In genomic region chr5:141427783-141428426, GRCh38 we compare ENCODE assay signal across 23 cellular contexts. TPM values are rescaled to one million over a fixed set of nuclear protein-coding genes. Genes with fewer than 3 reads are reported as not detected.
"Had no signal": no experiment of that assay in that cellular context is flagged by ENCODE, and none has a peak within 500 bp of the region (broad histone marks: within the 10 kb centered on the region; RNA-seq: fewer than 3 reads in every experiment).

No MANE protein-coding gene starts in this region.

- H3K36me3 ChIP-seq: gastrocnemius medialis, prostate gland, thoracic aorta, upper lobe of right lung had no signal

- H3K27ac ChIP-seq: gastrocnemius medialis, heart right ventricle, left ventricle myocardium inferior, prostate gland, thoracic aorta, upper lobe of right lung had no signal

- ATAC-seq: activated CD8-positive, alpha-beta T cell treated with anti-CD3 and anti-CD28 coated beads, Interleukin-2, amount 10 ng/mL, durations not matched to agents 7 days and 5 days; gastrocnemius medialis; naive thymus-derived CD8-positive, alpha-beta T cell; right cardiac atrium; stimulated activated naive CD8-positive, alpha-beta T cell treated with anti-CD3 and anti-CD28 coated beads, Interleukin-15, amount 100 ng/mL, for 72 hours; upper lobe of right lung had no signal

- H3K9me3 ChIP-seq: gastrocnemius medialis had no signal

- H3K4me3 Mint-ChIP-seq: activated B cell treated with CpG ODN at 0.5 μM for 24 hours; activated CD4-positive, alpha-beta T cell treated with anti-CD3 and anti-CD28 coated beads, Interleukin-2, amount 10 ng/mL, durations not matched to agents 24 days and 14 days; activated CD8-positive, alpha-beta T cell treated with anti-CD3 and anti-CD28 coated beads, Interleukin-2, amount 10 ng/mL, durations not matched to agents 7 days and 5 days; activated T-cell treated with anti-CD3 and anti-CD28 coated beads, Interleukin-2, amount 50 U/mL, for 24 hours; brain; immature natural killer cell; stimulated activated naive CD8-positive, alpha-beta T cell treated with anti-CD3 and anti-CD28 coated beads, Interleukin-15, amount 100 ng/mL, for 72 hours had no signal

- H3K4me1 ChIP-seq: prostate gland, upper lobe of right lung had no signal

- H3K4me3 ChIP-seq: gastrocnemius medialis, heart right ventricle, left ventricle myocardium inferior, prostate gland, thoracic aorta, upper lobe of right lung had no signal

- DNase-seq: activated B cell treated with CpG ODN at 0.5 μM for 24 hours; activated CD8-positive, alpha-beta T cell treated with anti-CD3 and anti-CD28 coated beads, Interleukin-2, amount 10 ng/mL, durations not matched to agents 7 days and 5 days; activated naive CD4-positive, alpha-beta T cell treated with Interleukin-2 at 50 U/mL for 16 hours; activated T-cell treated with anti-CD3 and anti-CD28 coated beads, Interleukin-2, amount 50 U/mL, for 24 hours; central memory CD4-positive, alpha-beta T cell; gastrocnemius medialis; heart right ventricle; immature natural killer cell; kidney glomerular epithelial cell; left ventricle myocardium inferior; naive thymus-derived CD8-positive, alpha-beta T cell; nucleus accumbens; small intestine; stimulated activated CD4-positive, alpha-beta T cell treated with anti-CD3 and anti-CD28 coated beads, Interleukin-15, amount 100 ng/mL, for 24 hours; stimulated activated CD4-positive, alpha-beta T cell treated with anti-CD3 and anti-CD28 coated beads, Interleukin-2, amount 100 ng/mL, for 48 hours; stimulated activated naive CD8-positive, alpha-beta T cell treated with anti-CD3 and anti-CD28 coated beads, Interleukin-15, amount 100 ng/mL, for 72 hours; upper lobe of right lung had no signal

- H3K27me3 ChIP-seq: gastrocnemius medialis, upper lobe of right lung had no signal

- H3K27ac Mint-ChIP-seq: activated B cell treated with CpG ODN at 0.5 μM for 24 hours; activated CD4-positive, alpha-beta T cell treated with anti-CD3 and anti-CD28 coated beads, Interleukin-2, amount 10 ng/mL, durations not matched to agents 24 days and 14 days; activated CD8-positive, alpha-beta T cell treated with anti-CD3 and anti-CD28 coated beads, Interleukin-2, amount 10 ng/mL, durations not matched to agents 7 days and 5 days; activated T-cell treated with anti-CD3 and anti-CD28 coated beads, Interleukin-2, amount 50 U/mL, for 24 hours; activated T-helper 2 cell treated with anti-CD3 and anti-CD28 coated beads, Interferon-gamma antibody, Interleukin-2, Interleukin-4, amounts not matched to agents 10 μg/mL and 5 μg/mL and 100 μg/mL, durations not matched to agents 14 hours and 24 hours and 36 hours; brain; immature natural killer cell; naive thymus-derived CD8-positive, alpha-beta T cell had no signal

RNA-seq across cellular contexts. Expression of gene PCDHGA12, which starts 2.4 kb away (rescaled TPM):
- total RNA-seq: activated CD8-positive, alpha-beta T cell treated with anti-CD3 and anti-CD28 coated beads, Interleukin-2, amount 10 ng/mL, durations not matched to agents 7 days and 5 days had no signal

RNA-seq across cellular contexts. Expression of gene PCDHGA11, which starts 7.1 kb away (rescaled TPM):
- polyA plus RNA-seq: naive thymus-derived CD8-positive, alpha-beta T cell had no signal

RNA-seq across cellular contexts. Expression of gene PCDHGB7, which starts 10.4 kb away (rescaled TPM):
- total RNA-seq: activated CD8-positive, alpha-beta T cell treated with anti-CD3 and anti-CD28 coated beads, Interleukin-2, amount 10 ng/mL, durations not matched to agents 7 days and 5 days had no signal
- polyA plus RNA-seq: naive thymus-derived CD8-positive, alpha-beta T cell had no signal

RNA-seq across cellular contexts. Expression of gene PCDHGA10, which starts 15.1 kb away (rescaled TPM):
- total RNA-seq: activated CD8-positive, alpha-beta T cell treated with anti-CD3 and anti-CD28 coated beads, Interleukin-2, amount 10 ng/mL, durations not matched to agents 7 days and 5 days had no signal
- polyA plus RNA-seq: naive thymus-derived CD8-positive, alpha-beta T cell had no signal

RNA-seq across cellular contexts. Expression of gene PCDHGB6, which starts 20.1 kb away (rescaled TPM):
- total RNA-seq: activated CD8-positive, alpha-beta T cell treated with anti-CD3 and anti-CD28 coated beads, Interleukin-2, amount 10 ng/mL, durations not matched to agents 7 days and 5 days had no signal
